ENCODE assay signal across 34 cellular contexts in genomic region chr2:78175642-78176041, GRCh38.
"Had no signal": no experiment of that assay in that cellular context is flagged by ENCODE, and none has a peak within 500 bp of the region (broad histone marks: within the 10 kb centered on the region; RNA-seq: fewer than 3 reads in every experiment).

No MANE protein-coding gene starts in this region.

- H3K36me3 ChIP-seq: Peyer's patch had no signal

- H3K27me3 ChIP-seq: Peyer's patch had no signal

- H3K4me1 ChIP-seq: Peyer's patch had no signal

- H3K4me2 ChIP-seq: KMS-11 had no signal

- H3K9me3 Mint-ChIP-seq: activated B cell treated with CpG ODN at 0.5 μM for 24 hours had no signal

- H3K4me3 Mint-ChIP-seq: activated B cell treated with CpG ODN at 0.5 μM for 24 hours; activated CD4-positive, alpha-beta memory T cell treated with anti-CD3 and anti-CD28 coated beads, Interleukin-2, amount 10 ng/mL, durations not matched to agents 7 days and 5 days; activated CD8-positive, alpha-beta memory T cell treated with anti-CD3 and anti-CD28 coated beads, Interleukin-2, amount 10 ng/mL, durations not matched to agents 7 days and 5 days; activated naive CD4-positive, alpha-beta T cell treated with anti-CD3 and anti-CD28 coated beads, Interleukin-2, amount 10 ng/mL, durations not matched to agents 7 days and 5 days; activated naive CD8-positive, alpha-beta T cell; activated naive CD8-positive, alpha-beta T cell treated with anti-CD3 and anti-CD28 coated beads, Interleukin-2, amount 50 U/mL, for 24 hours; central memory CD8-positive, alpha-beta T cell had no signal

- ATAC-seq: activated CD8-positive, alpha-beta memory T cell treated with anti-CD3 and anti-CD28 coated beads, Interleukin-2, amount 10 ng/mL, durations not matched to agents 7 days and 5 days; activated naive CD8-positive, alpha-beta T cell treated with anti-CD3 and anti-CD28 coated beads, Interleukin-2, amount 50 U/mL, for 24 hours; PC-3; SK-N-SH treated with all-trans-retinoic acid at 6 μM for 48 hours had no signal

- DNase-seq: activated B cell treated with CpG ODN at 0.5 μM for 24 hours; activated CD4-positive, alpha-beta memory T cell treated with anti-CD3 and anti-CD28 coated beads, Interleukin-2, amount 10 ng/mL, durations not matched to agents 7 days and 5 days; activated CD4-positive, alpha-beta T cell treated with anti-CD3 and anti-CD28 coated beads for 1 hour; activated CD4-positive, alpha-beta T cell treated with anti-CD3 and anti-CD28 coated beads for 48 hours; activated CD8-positive, alpha-beta memory T cell treated with anti-CD3 and anti-CD28 coated beads for 24 hours; activated CD8-positive, alpha-beta memory T cell treated with anti-CD3 and anti-CD28 coated beads, Interleukin-2, amount 10 ng/mL, durations not matched to agents 7 days and 5 days; activated CD8-positive, alpha-beta memory T cell treated with anti-CD3 and anti-CD28 coated beads, Interleukin-2, amount 50 U/mL, for 48 hours; activated effector memory CD4-positive, alpha-beta T cell treated with Interleukin-2 at 50 U/mL for 16 hours; activated naive CD4-positive, alpha-beta T cell treated with anti-CD3 and anti-CD28 coated beads, Interleukin-2, amount 10 ng/mL, durations not matched to agents 7 days and 5 days; activated naive CD8-positive, alpha-beta T cell treated with anti-CD3 and anti-CD28 coated beads, Interleukin-2, amount 50 U/mL, for 24 hours; activated T-cell treated with anti-CD3 and anti-CD28 coated beads, Interleukin-2, amount 50 U/mL, for 48 hours; anterior cingulate cortex; MM.1S; MV-4-11; NCI-H1092; NCI-H1436 treated with DMSO at 0.1 percent for 48 hours; NCI-H1694 treated with DMSO at 0.1 percent for 48 hours; NCI-H2029; NCI-H345; NCI-H524 treated with DMSO at 0.1 percent for 48 hours; PC-3; Peyer's patch; RPMI8226; SIG-M5; SW 1271; T-helper 1 cell; T-helper 2 cell; T-helper 9 cell had no signal

- H3K36me3 Mint-ChIP-seq: activated CD8-positive, alpha-beta memory T cell treated with anti-CD3 and anti-CD28 coated beads, Interleukin-2, amount 10 ng/mL, durations not matched to agents 7 days and 5 days; activated naive CD4-positive, alpha-beta T cell treated with anti-CD3 and anti-CD28 coated beads, Interleukin-2, amount 10 ng/mL, durations not matched to agents 7 days and 5 days; activated naive CD8-positive, alpha-beta T cell; brain had no signal

- H3K4me3 ChIP-seq: Peyer's patch had no signal

- H3K27ac ChIP-seq: KMS-11, Peyer's patch, VCaP had no signal

- H3K9me3 ChIP-seq: Peyer's patch had no signal

- H3K27me3 Mint-ChIP-seq: activated B cell treated with CpG ODN at 0.5 μM for 24 hours; activated CD4-positive, alpha-beta memory T cell treated with anti-CD3 and anti-CD28 coated beads, Interleukin-2, amount 10 ng/mL, durations not matched to agents 7 days and 5 days; activated CD8-positive, alpha-beta memory T cell treated with anti-CD3 and anti-CD28 coated beads, Interleukin-2, amount 10 ng/mL, durations not matched to agents 7 days and 5 days; activated naive CD4-positive, alpha-beta T cell treated with anti-CD3 and anti-CD28 coated beads, Interleukin-2, amount 10 ng/mL, durations not matched to agents 7 days and 5 days; activated naive CD8-positive, alpha-beta T cell; activated naive CD8-positive, alpha-beta T cell treated with anti-CD3 and anti-CD28 coated beads, Interleukin-2, amount 50 U/mL, for 24 hours; brain; central memory CD8-positive, alpha-beta T cell had no signal

- H3K27ac Mint-ChIP-seq: activated B cell treated with CpG ODN at 0.5 μM for 24 hours; activated CD4-positive, alpha-beta memory T cell treated with anti-CD3 and anti-CD28 coated beads, Interleukin-2, amount 10 ng/mL, durations not matched to agents 7 days and 5 days; activated CD8-positive, alpha-beta memory T cell treated with anti-CD3 and anti-CD28 coated beads, Interleukin-2, amount 10 ng/mL, durations not matched to agents 7 days and 5 days; activated naive CD4-positive, alpha-beta T cell treated with anti-CD3 and anti-CD28 coated beads, Interleukin-2, amount 10 ng/mL, durations not matched to agents 7 days and 5 days; activated naive CD8-positive, alpha-beta T cell; activated naive CD8-positive, alpha-beta T cell treated with anti-CD3 and anti-CD28 coated beads, Interleukin-2, amount 50 U/mL, for 24 hours; brain had no signal

- H3K4me1 Mint-ChIP-seq: activated B cell treated with CpG ODN at 0.5 μM for 24 hours; activated CD4-positive, alpha-beta memory T cell treated with anti-CD3 and anti-CD28 coated beads, Interleukin-2, amount 10 ng/mL, durations not matched to agents 7 days and 5 days; activated CD8-positive, alpha-beta memory T cell treated with anti-CD3 and anti-CD28 coated beads, Interleukin-2, amount 10 ng/mL, durations not matched to agents 7 days and 5 days; activated naive CD4-positive, alpha-beta T cell treated with anti-CD3 and anti-CD28 coated beads, Interleukin-2, amount 10 ng/mL, durations not matched to agents 7 days and 5 days; activated naive CD8-positive, alpha-beta T cell treated with anti-CD3 and anti-CD28 coated beads, Interleukin-2, amount 50 U/mL, for 24 hours; central memory CD8-positive, alpha-beta T cell had no signal

- H3K9ac ChIP-seq: KMS-11 had no signal
